9 cellular contexts compared by ENCODE assay signal in genomic region chr2:26846881-26847662, GRCh38. TPM values are rescaled to one million over a fixed set of nuclear protein-coding genes. Genes with fewer than 3 reads are reported as not detected.
A peak's percentile ranks its signal among the peaks of the same experiment; 100 is the strongest.
DNase-seq lines count a peak whose midpoint lies in the region; ATAC-seq, FAIRE-seq and TF ChIP-seq lines count a peak whose summit lies in the region.
"Had no signal": no experiment of that assay in that cellular context is flagged by ENCODE, and none has a peak within 500 bp of the region (broad histone marks: within the 10 kb centered on the region; RNA-seq: fewer than 3 reads in every experiment).

No MANE protein-coding gene starts in this region.

- dilution Hi-C loops in keratinocyte (cut with MboI; ENCODE audit: extremely low pct_ligation_motif_present, low sequenced_read_pairs): no loop called here

- H3K4me3 Mint-ChIP-seq in activated CD8-positive, alpha-beta T cell treated with anti-CD3 and anti-CD28 coated beads for 36 hours: peak overlapping the region; percentile 35

- CTCF ChIA-PET in activated CD8-positive, alpha-beta T cell treated with anti-CD3 and anti-CD28 coated beads for 36 hours (lab: Charles Lee): interaction anchor here (1.0 to 8.8 kb wide), 48 partner anchors 8 to 433 kb away, joined by 3 to 156 read pairs (median 7); partner anchors contain the start of gene KCNK3

- no peaks in the 10 kb centered on the region for H3K36me3 Mint-ChIP-seq in activated CD8-positive, alpha-beta T cell treated with anti-CD3 and anti-CD28 coated beads for 36 hours (ENCODE audit: low read depth)

- H4K20me1 ChIP-seq in keratinocyte (ENCODE audit: control insufficient read depth, extremely low read depth, insufficient read depth, low read length): no peaks in the 10 kb centered on the region

- no peaks in the 10 kb centered on the region for H3K9me3 Mint-ChIP-seq in activated CD8-positive, alpha-beta T cell treated with anti-CD3 and anti-CD28 coated beads for 36 hours

- no peak overlapping the region for H3K27ac ChIP-seq in keratinocyte (ENCODE audit: control insufficient read depth, insufficient read depth, low read length)
- H3K27ac ChIP-seq in thoracic aorta: no peak overlapping the region

- intact Hi-C loops in activated CD8-positive, alpha-beta T cell treated with anti-CD3 and anti-CD28 coated beads for 36 hours (cut with micrococcal nuclease): loop anchor here (2.0 to 10.0 kb wide), 3 partner anchors 75 to 168 kb away; no protein-coding TSS in a partner anchor

- H3K9me1 ChIP-seq in keratinocyte (ENCODE audit: control insufficient read depth, extremely low read depth, insufficient read depth, low read length): no peaks in the 10 kb centered on the region

- H3K4me2 ChIP-seq in keratinocyte (ENCODE audit: control insufficient read depth, extremely low read depth, insufficient read depth, low read depth, low read length): peak overlapping the region; percentile 27

- H3K4me3 ChIP-seq in keratinocyte (ENCODE audit: control insufficient read depth in 2 of 3, extremely low read depth in 1 of 3, insufficient read depth in 2 of 3, low read depth in 1 of 3, low read length in 3 of 3): no peak overlapping the region
- peak overlapping the region; percentile 57 for H3K4me3 ChIP-seq in thoracic aorta

- H3K27ac Mint-ChIP-seq in activated CD8-positive, alpha-beta T cell treated with anti-CD3 and anti-CD28 coated beads for 36 hours: no peak overlapping the region

- H3K79me2 ChIP-seq in keratinocyte (ENCODE audit: control insufficient read depth, insufficient read depth, low read length): no peaks in the 10 kb centered on the region

- peaks cover 4% of the 10 kb centered on the region for H3K4me1 ChIP-seq in keratinocyte (ENCODE audit: control insufficient read depth, extremely low read depth, insufficient read depth, low read length)
- peaks cover 23 to 28% of the 10 kb centered on the region in 2 donors for H3K4me1 ChIP-seq in thoracic aorta (ENCODE audit: control insufficient read depth in 1 of 2, low read depth in 2 of 2)

- TF ChIP-seq CTCF in activated CD8-positive, alpha-beta T cell treated with anti-CD3 and anti-CD28 coated beads for 36 hours (IDR thresholded peaks at IDR 0.05): no peak
- TF ChIP-seq CTCF in keratinocyte (optimal IDR thresholded peaks at IDR 0.05 in 1 of 3, IDR thresholded peaks at IDR 0.05 in 1 of 3, conservative IDR thresholded peaks at IDR 0.05 in 1 of 3; ENCODE audit: extremely low read depth in 1 of 3, insufficient read depth in 2 of 3, low read length in 3 of 3) (no peak), thoracic aorta (IDR thresholded peaks at IDR 0.05) (no peak)

- peaks cover 64% of the 10 kb centered on the region for H3K27me3 ChIP-seq in keratinocyte (ENCODE audit: control insufficient read depth, extremely low read depth, insufficient read depth, low read length)
- H3K27me3 ChIP-seq in thoracic aorta (replicated peaks; ENCODE audit: insufficient read depth): peaks cover 15% of the 10 kb centered on the region

- no peaks in the 10 kb centered on the region for H3K36me3 ChIP-seq in keratinocyte (ENCODE audit: control insufficient read depth in 2 of 2, extremely low read depth in 1 of 2, insufficient read depth in 2 of 2, low read length in 2 of 2)
- peaks cover 2% of the 10 kb centered on the region for H3K36me3 ChIP-seq in thoracic aorta

- ATAC-seq in activated CD8-positive, alpha-beta T cell treated with anti-CD3 and anti-CD28 coated beads for 36 hours: no peak
- ATAC-seq in thoracic aorta (ENCODE audit: insufficient number of reproducible peaks, low FRiP score, low read depth) (no peak), HG03378 (IDR thresholded peaks at IDR 0.05; ENCODE audit: unreplicated experiment) (no peak), HG03280 (IDR thresholded peaks at IDR 0.05; ENCODE audit: unreplicated experiment) (no peak), GM21360 (IDR thresholded peaks at IDR 0.05; ENCODE audit: unreplicated experiment) (no peak)

- H2AFZ ChIP-seq in keratinocyte (ENCODE audit: control insufficient read depth, low read length): no peak overlapping the region

- no peak overlapping the region for H3K9ac ChIP-seq in keratinocyte (ENCODE audit: control insufficient read depth, extremely low read depth, insufficient read depth, low read length)

- H3K9me3 ChIP-seq in keratinocyte (ENCODE audit: control insufficient read depth, low read depth, low read length): no peaks in the 10 kb centered on the region
- no peaks in the 10 kb centered on the region for H3K9me3 ChIP-seq in thoracic aorta

- H3K4me1 Mint-ChIP-seq in activated CD8-positive, alpha-beta T cell treated with anti-CD3 and anti-CD28 coated beads for 36 hours (ENCODE audit: low read depth): peaks cover 9% of the 10 kb centered on the region

- DNase-seq in activated naive CD4-positive, alpha-beta T cell treated with Interleukin-2 at 50 U/mL for 16 hours: peak; percentile 6
- DNase-seq in activated naive CD4-positive, alpha-beta T cell (lab: John Stamatoyannopoulos, UW): no peak
- peak; percentile 7 for DNase-seq in activated CD8-positive, alpha-beta T cell treated with anti-CD3 and anti-CD28 coated beads for 36 hours
- DNase-seq in keratinocyte (ENCODE audit: low read depth, low spot score) (no peak), thoracic aorta (ENCODE audit: low spot score) (no peak)

- POLR2A ChIA-PET in activated CD8-positive, alpha-beta T cell treated with anti-CD3 and anti-CD28 coated beads for 36 hours (lab: Charles Lee): interaction anchor here (1.0 kb wide), 1 partner anchor 13 kb away, joined by 3 read pairs; no protein-coding TSS in a partner anchor

- no peak for FAIRE-seq in keratinocyte (lab: Jason Lieb, UNC)

- peaks cover 50% of the 10 kb centered on the region for H3K27me3 Mint-ChIP-seq in activated CD8-positive, alpha-beta T cell treated with anti-CD3 and anti-CD28 coated beads for 36 hours

RNA-seq across cellular contexts. Expression of gene DPYSL5, which starts 0.9 kb away (rescaled TPM):
- total RNA-seq in activated CD8-positive, alpha-beta T cell treated with anti-CD3 and anti-CD28 coated beads for 36 hours: not detected
- not detected in 3 replicates for polyA plus RNA-seq in keratinocyte
- not detected for polyA plus RNA-seq in keratinocyte (2011; ENCODE audit: low read depth)
- not detected in 2 replicates for polyA plus RNA-seq in keratinocyte (2011; cell fraction: cytosol; rRNA removed)
- not detected in 2 replicates for polyA plus RNA-seq in keratinocyte (2011; cell fraction: nucleus; rRNA removed)
- not detected in 2 replicates for polyA plus RNA-seq in keratinocyte (2012; ENCODE audit: low replicate concordance)
- not detected in 3 replicates for polyA minus RNA-seq in keratinocyte
- polyA minus RNA-seq in keratinocyte (2011; cell fraction: cytosol; rRNA and poly(A)+ RNA removed): not detected
- polyA minus RNA-seq in keratinocyte (2011; cell fraction: nucleus; rRNA and poly(A)+ RNA removed): not detected in 2 replicates
- not detected for total RNA-seq in thoracic aorta
- total RNA-seq: fibroblast of villous mesenchyme had no signal

Comparison
In these comparisons a context has a peak if more than half of its experiments do, and no peak if none do; other contexts are left out.
1. DNase-seq: peak in activated naive CD4-positive, alpha-beta T cell treated with Interleukin-2 at 50 U/mL for 16 hours (single experiment) and activated CD8-positive, alpha-beta T cell treated with anti-CD3 and anti-CD28 coated beads for 36 hours (single experiment); none in activated naive CD4-positive, alpha-beta T cell (0 of 4), keratinocyte (single experiment) and thoracic aorta (single experiment).